8 cellular contexts compared by ENCODE assay signal in genomic region chr1:47710075-47711071, GRCh38.
DNase-seq lines count a peak whose midpoint lies in the region; ATAC-seq lines count a peak whose summit lies in the region.

No MANE protein-coding gene starts in this region.

- peak; percentile 60 for ATAC-seq in HG02981 (IDR thresholded peaks at IDR 0.05; ENCODE audit: unreplicated experiment)
- no peak for ATAC-seq in HG03457 (IDR thresholded peaks at IDR 0.05; ENCODE audit: unreplicated experiment)

- DNase-seq in GM03348 (ENCODE audit: low spot score), result peak; percentile 96
- DNase-seq in NT2/D1 (ENCODE audit: low read depth, low spot score), result no peak
- DNase-seq in activated T-helper 1 cell treated with Interleukin-2 at 50 U/mL for 16 hours (ENCODE audit: low read depth), result peak; percentile 40
- DNase-seq in fibroblast of gingiva (ENCODE audit: low read depth), result peak; percentile 42
- peak; percentile 54 for DNase-seq in myocyte (ENCODE audit: low read depth)
- peak; percentile 29 to 49 for DNase-seq in stimulated activated CD8-positive, alpha-beta memory T cell treated with anti-CD3 and anti-CD28 coated beads, Interleukin-7, amount 100 ng/mL, for 48 hours (ENCODE audit: extremely low read depth in 1 of 2, low read depth in 1 of 2)

- H3K27me3 ChIP-seq in NT2/D1 (ENCODE audit: insufficient read depth, insufficient read length), result peaks cover 80% of the 10 kb centered on the region

- H3K4me3 ChIP-seq in NT2/D1 (ENCODE audit: insufficient read length, low read depth), result peak overlapping the region; percentile 54

- H3K9me3 ChIP-seq in NT2/D1 (ENCODE audit: insufficient read depth, low read length), result no peaks in the 10 kb centered on the region

- peak overlapping the region; percentile 74 for H3K9ac ChIP-seq in NT2/D1 (ENCODE audit: insufficient read length, low read depth)

- no peaks in the 10 kb centered on the region for H3K36me3 ChIP-seq in NT2/D1 (ENCODE audit: insufficient read depth, insufficient read length, low read length)

- peaks cover 18% of the 10 kb centered on the region for H3K4me1 ChIP-seq in NT2/D1 (ENCODE audit: insufficient read depth, insufficient read length)
